ENCODE assay signal across 18 cellular contexts in genomic region chr3:50373146-50373864, GRCh38.
"Had no signal": no experiment of that assay in that cellular context is flagged by ENCODE, and none has a peak within 500 bp of the region (broad histone marks: within the 10 kb centered on the region; RNA-seq: fewer than 3 reads in every experiment).

No MANE protein-coding gene starts in this region.

- H3K27me3 ChIP-seq: brain microvascular endothelial cell, right lobe of liver had no signal

- ATAC-seq: left ventricle myocardium superior; stimulated activated naive B cell treated with anti-CD40 and anti-IgM and Interleukin-4, amounts not matched to agents 10 μg/mL and 1 μg/mL and 100 μg/mL, for 72 hours had no signal

- H3K4me3 ChIP-seq: esophagus squamous epithelium, right lobe of liver had no signal

- DNase-seq: activated CD4-positive, alpha-beta T cell treated with anti-CD3 and anti-CD28 coated beads, Interleukin-2, amount 50 U/mL, for 4 hours; activated CD4-positive, CD25-positive, alpha-beta regulatory T cell treated with anti-CD3 and anti-CD28 coated beads, Interleukin-2, amount 50 U/mL, for 72 hours; activated effector memory CD4-positive, alpha-beta T cell treated with Interleukin-2 at 50 U/mL for 16 hours; activated T-cell treated with anti-CD3 and anti-CD28 coated beads, Interleukin-2, amount 50 U/mL, for 1 hour; amniotic stem cell; brain microvascular endothelial cell; esophagus squamous epithelium; foreskin fibroblast; islet precursor cell; left ventricle myocardium superior; midbrain; right lobe of liver; stimulated activated CD4-positive, alpha-beta T cell treated with anti-CD3 and anti-CD28 coated beads, Interleukin-1b, Interleukin-23, amount 100 ng/mL, for 48 hours; stimulated activated naive B cell treated with anti-CD40 and anti-IgM and Interleukin-4, amounts not matched to agents 10 μg/mL and 1 μg/mL and 100 μg/mL, for 72 hours; trophoblast cell had no signal

- H3K4me1 ChIP-seq: esophagus squamous epithelium, right lobe of liver had no signal

- FAIRE-seq: endometrium had no signal

- H3K9me3 Mint-ChIP-seq: activated naive CD4-positive, alpha-beta T cell treated with anti-CD3 and anti-CD28 coated beads, Interleukin-2, amount 50 U/mL, for 72 hours; stimulated activated naive B cell treated with anti-CD40 and anti-IgM and Interleukin-4, amounts not matched to agents 10 μg/mL and 1 μg/mL and 100 μg/mL, for 72 hours had no signal

- H3K9me3 ChIP-seq: esophagus squamous epithelium, right lobe of liver had no signal

- H3K36me3 ChIP-seq: brain microvascular endothelial cell, esophagus squamous epithelium, right lobe of liver had no signal

- H3K27ac Mint-ChIP-seq: progenitor cell of endocrine pancreas; stimulated activated naive B cell treated with anti-CD40 and anti-IgM and Interleukin-4, amounts not matched to agents 10 μg/mL and 1 μg/mL and 100 μg/mL, for 72 hours had no signal

- H3K36me3 Mint-ChIP-seq: activated naive CD4-positive, alpha-beta T cell treated with anti-CD3 and anti-CD28 coated beads, Interleukin-2, amount 50 U/mL, for 72 hours; stimulated activated naive B cell treated with anti-CD40 and anti-IgM and Interleukin-4, amounts not matched to agents 10 μg/mL and 1 μg/mL and 100 μg/mL, for 72 hours had no signal

- H3K27ac ChIP-seq: brain microvascular endothelial cell, esophagus squamous epithelium, right lobe of liver had no signal

- H3K4me3 Mint-ChIP-seq: stimulated activated naive B cell treated with anti-CD40 and anti-IgM and Interleukin-4, amounts not matched to agents 10 μg/mL and 1 μg/mL and 100 μg/mL, for 72 hours had no signal
